35 cellular contexts compared by ENCODE assay signal in genomic region chr7:154579711-154580110, GRCh38.
A peak's percentile ranks its signal among the peaks of the same experiment; 100 is the strongest.
DNase-seq lines count a peak whose midpoint lies in the region; ATAC-seq and TF ChIP-seq lines count a peak whose summit lies in the region.
"Had no signal": no experiment of that assay in that cellular context is flagged by ENCODE, and none has a peak within 500 bp of the region (broad histone marks: within the 10 kb centered on the region; RNA-seq: fewer than 3 reads in every experiment).

No MANE protein-coding gene starts in this region.

- no peaks in the 10 kb centered on the region for H3K27me3 ChIP-seq in IMR-90 (ENCODE audit: control insufficient read depth, insufficient read depth, low read length)
- H3K27me3 ChIP-seq in esophagus muscularis mucosa: no peaks in the 10 kb centered on the region
- no peaks in the 10 kb centered on the region for H3K27me3 ChIP-seq in lung (ENCODE audit: control insufficient read depth, insufficient read depth)
- no peaks in the 10 kb centered on the region for H3K27me3 ChIP-seq in hepatocyte
- H3K27me3 ChIP-seq: BE2C; BLaER1; BLaER1 treated with 17β-estradiol and CSF1 and Interleukin-3, amounts not matched to agents 10 nM and 100 nM had no signal

- no peaks in the 10 kb centered on the region for H3K9me2 ChIP-seq in hepatocyte (replicated peaks; ENCODE audit: insufficient read depth)

- H3K36me3 ChIP-seq in IMR-90 (ENCODE audit: control insufficient read depth, insufficient read depth, low read length) (no peaks in the 10 kb centered on the region), esophagus muscularis mucosa (no peaks in the 10 kb centered on the region), lung (ENCODE audit: control insufficient read depth in 2 of 2, insufficient read depth in 2 of 2, low read length in 2 of 2) (no peaks in the 10 kb centered on the region), hepatocyte (replicated peaks; ENCODE audit: insufficient read depth, low read depth) (no peaks in the 10 kb centered on the region)
- H3K36me3 ChIP-seq: BE2C; BLaER1; BLaER1 treated with 17β-estradiol and CSF1 and Interleukin-3, amounts not matched to agents 10 nM and 100 nM had no signal

- H2AK5ac ChIP-seq in IMR-90 (ENCODE audit: low read depth, low read length): no peak overlapping the region

- H2AK9ac ChIP-seq in IMR-90 (replicated peaks; ENCODE audit: low read depth, low read length, poor library complexity): no peak overlapping the region

- H3K23ac ChIP-seq in IMR-90 (ENCODE audit: low read depth, low read length): no peak overlapping the region

- TF ChIP-seq CTCF in IMR-90 (conservative IDR thresholded peaks at IDR 0.05; ENCODE audit: low read depth, low read length) (no peak), esophagus muscularis mucosa (IDR thresholded peaks at IDR 0.05) (no peak), lung (IDR thresholded peaks at IDR 0.05; ENCODE audit: control extremely low read depth, extremely low read depth) (no peak), hepatocyte (IDR thresholded peaks at IDR 0.05; ENCODE audit: poor library complexity) (no peak)

- no peaks in the 10 kb centered on the region for H3K79me2 ChIP-seq in hepatocyte

- H2BK20ac ChIP-seq in IMR-90 (ENCODE audit: low read depth, low read length): no peak overlapping the region

- BruUV-seq in IMR-90 (replicated peaks; lab: Mats Ljungman, UMichigan): no TSS peak

- no peak for ATAC-seq in IMR-90 (ENCODE audit: low read depth)
- ATAC-seq in lung (ENCODE audit: insufficient read depth, low FRiP score): no peak
- ATAC-seq: A549; CD8-positive, alpha-beta T cell had no signal

- POLR2A ChIA-PET in IMR-90 (lab: Charles Lee; ENCODE audit: unreplicated experiment): no interaction called here

- no peak overlapping the region for H3K14ac ChIP-seq in IMR-90 (replicated peaks; ENCODE audit: low read depth, low read length)

- no peak overlapping the region for H2BK120ac ChIP-seq in IMR-90 (ENCODE audit: low read depth, low read length)

- no peak overlapping the region for H4K8ac ChIP-seq in IMR-90 (ENCODE audit: low read depth in 2 of 2, low read length in 2 of 2)

- no peak for TF ChIP-seq EP300 in esophagus muscularis mucosa (IDR thresholded peaks at IDR 0.05)

- CTCF ChIA-PET in IMR-90 (lab: Yijun Ruan, JAX): no interaction called here

- no peaks in the 10 kb centered on the region for H3K79me1 ChIP-seq in IMR-90 (ENCODE audit: low read depth in 1 of 2, low read length in 2 of 2)

- H3K56ac ChIP-seq in IMR-90 (ENCODE audit: extremely low read depth, insufficient read depth, low read length): no peak overlapping the region

- no peaks in the 10 kb centered on the region for H3K9me3 Mint-ChIP-seq in activated CD4-positive, alpha-beta T cell treated with anti-CD3 and anti-CD28 coated beads, Interleukin-2, amount 10 ng/mL, durations not matched to agents 24 days and 14 days
- H3K9me3 Mint-ChIP-seq: CD8-positive, alpha-beta T cell had no signal

- intact Hi-C loops in activated CD4-positive, alpha-beta T cell treated with anti-CD3 and anti-CD28 coated beads, Interleukin-2, amount 10 ng/mL, durations not matched to agents 24 days and 14 days (cut with micrococcal nuclease): no loop called here
- intact Hi-C loops in IMR-90 (cut with micrococcal nuclease): no loop called here
- intact Hi-C loops in esophagus muscularis mucosa (cut with DNase I): no loop called here

- H2AFZ ChIP-seq in IMR-90 (replicated peaks; ENCODE audit: low read length, poor library complexity) (no peak overlapping the region), hepatocyte (no peak overlapping the region)

- H4K20me1 ChIP-seq in IMR-90 (ENCODE audit: insufficient read depth, low read length): no peaks in the 10 kb centered on the region
- no peaks in the 10 kb centered on the region for H4K20me1 ChIP-seq in hepatocyte (ENCODE audit: insufficient read depth, poor library complexity, severe bottlenecking)
- H4K20me1 ChIP-seq: BLaER1; BLaER1 treated with 17β-estradiol and CSF1 and Interleukin-3, amounts not matched to agents 10 nM and 100 nM had no signal

- H3K4me1 Mint-ChIP-seq in activated CD4-positive, alpha-beta T cell treated with anti-CD3 and anti-CD28 coated beads, Interleukin-2, amount 10 ng/mL, durations not matched to agents 24 days and 14 days: no peaks in the 10 kb centered on the region
- H3K4me1 Mint-ChIP-seq: B cell; CD14-positive monocyte; CD4-positive, alpha-beta memory T cell; CD4-positive, CD25-positive, alpha-beta regulatory T cell; CD8-positive, alpha-beta memory T cell had no signal

- H4K5ac ChIP-seq in IMR-90 (ENCODE audit: low read depth, low read length): no peak overlapping the region

- H3K9me1 ChIP-seq in IMR-90 (ENCODE audit: insufficient read depth, low read length): no peaks in the 10 kb centered on the region

- peak overlapping the region; percentile 42 for H2BK5ac ChIP-seq in IMR-90 (ENCODE audit: low read depth, low read length, poor library complexity, severe bottlenecking)

- H3K27ac Mint-ChIP-seq in activated CD4-positive, alpha-beta T cell treated with anti-CD3 and anti-CD28 coated beads, Interleukin-2, amount 10 ng/mL, durations not matched to agents 24 days and 14 days: no peak overlapping the region
- H3K27ac Mint-ChIP-seq: B cell; CD14-positive monocyte; CD4-positive, alpha-beta T cell; CD4-positive, CD25-positive, alpha-beta regulatory T cell; CD8-positive, alpha-beta memory T cell; CD8-positive, alpha-beta T cell had no signal

- no peak for TF ChIP-seq RAD21 in IMR-90 (IDR thresholded peaks at IDR 0.05; ENCODE audit: low read length)

- no peak overlapping the region for H2BK15ac ChIP-seq in IMR-90 (ENCODE audit: low read depth, low read length)

- no peak overlapping the region for H4K91ac ChIP-seq in IMR-90 (ENCODE audit: insufficient read depth, low read depth, low read length)

- H3K4ac ChIP-seq in IMR-90 (ENCODE audit: low read depth, low read length): no peak overlapping the region

- H3K9ac ChIP-seq in IMR-90 (ENCODE audit: low read depth, low read length): no peak overlapping the region
- H3K9ac ChIP-seq: BLaER1; BLaER1 treated with 17β-estradiol and CSF1 and Interleukin-3, amounts not matched to agents 10 nM and 100 nM had no signal

- H3K27ac ChIP-seq in IMR-90 (ENCODE audit: insufficient read depth, low read length) (no peak overlapping the region), esophagus muscularis mucosa (replicated peaks in 1 of 4) (no peak overlapping the region), lung (ENCODE audit: low read depth in 1 of 2, low read length in 1 of 2) (no peak overlapping the region), hepatocyte (no peak overlapping the region)
- H3K27ac ChIP-seq: 22Rv1; A549; BLaER1; BLaER1 treated with 17β-estradiol and CSF1 and Interleukin-3, amounts not matched to agents 10 nM and 100 nM; C4-2B had no signal

- H3K4me2 ChIP-seq in IMR-90 (ENCODE audit: low read depth, low read length) (no peak overlapping the region), hepatocyte (no peak overlapping the region)
- H3K4me2 ChIP-seq: A549; BLaER1; BLaER1 treated with 17β-estradiol and CSF1 and Interleukin-3, amounts not matched to agents 10 nM and 100 nM had no signal

- no peak overlapping the region for H3K18ac ChIP-seq in IMR-90 (ENCODE audit: low read depth, low read length)

- in situ Hi-C loops in IMR-90 (cut with MboI; ENCODE audit: low sequenced_read_pairs): no loop called here

- H3K4me1 ChIP-seq in IMR-90 (ENCODE audit: control insufficient read depth, insufficient read depth, low read length) (no peaks in the 10 kb centered on the region), esophagus muscularis mucosa (peaks cover 0 to 10% (median 7%) of the 10 kb centered on the region in 4 donors), lung (ENCODE audit: control insufficient read depth in 2 of 2, insufficient read depth in 2 of 2, low read length in 2 of 2) (peaks cover 0 to 2% of the 10 kb centered on the region in 2 donors), hepatocyte (ENCODE audit: insufficient read depth) (no peaks in the 10 kb centered on the region)
- H3K4me1 ChIP-seq: A549; BLaER1; BLaER1 treated with 17β-estradiol and CSF1 and Interleukin-3, amounts not matched to agents 10 nM and 100 nM; Caco-2 had no signal

- H3K4me3 Mint-ChIP-seq in activated CD4-positive, alpha-beta T cell treated with anti-CD3 and anti-CD28 coated beads, Interleukin-2, amount 10 ng/mL, durations not matched to agents 24 days and 14 days: no peak overlapping the region
- H3K4me3 Mint-ChIP-seq: B cell; CD14-positive monocyte; CD4-positive, alpha-beta memory T cell; CD4-positive, alpha-beta T cell; CD4-positive, CD25-positive, alpha-beta regulatory T cell; CD8-positive, alpha-beta memory T cell; CD8-positive, alpha-beta T cell had no signal

- H3K4me3 ChIP-seq in IMR-90 (ENCODE audit: insufficient read depth, low read depth, low read length): no peak overlapping the region
- no peak overlapping the region for H3K4me3 ChIP-seq in esophagus muscularis mucosa
- no peak overlapping the region for H3K4me3 ChIP-seq in lung
- H3K4me3 ChIP-seq in hepatocyte: no peak overlapping the region
- H3K4me3 ChIP-seq: A549; BLaER1; BLaER1 treated with 17β-estradiol and CSF1 and Interleukin-3, amounts not matched to agents 10 nM and 100 nM had no signal

- H3K9me3 ChIP-seq in IMR-90 (ENCODE audit: control insufficient read depth, insufficient read depth, low read length): peaks cover 65% of the 10 kb centered on the region
- H3K9me3 ChIP-seq in esophagus muscularis mucosa: no peaks in the 10 kb centered on the region
- peaks cover 0 to 4% of the 10 kb centered on the region in 2 donors for H3K9me3 ChIP-seq in lung (ENCODE audit: control insufficient read depth in 2 of 2, insufficient read depth in 1 of 2, low read length in 1 of 2)
- H3K9me3 ChIP-seq in hepatocyte (ENCODE audit: low read depth): no peaks in the 10 kb centered on the region
- H3K9me3 ChIP-seq: A549, BE2C, BLaER1, Caco-2 had no signal

- peak; percentile 36 for DNase-seq in activated CD4-positive, alpha-beta T cell treated with anti-CD3 and anti-CD28 coated beads, Interleukin-2, amount 10 ng/mL, durations not matched to agents 24 days and 14 days
- no peak for DNase-seq in activated CD4-positive, alpha-beta T cell treated with anti-CD3 and anti-CD28 coated beads for 48 hours
- DNase-seq in IMR-90 (no peak), esophagus muscularis mucosa (ENCODE audit: extremely low spot score) (peak; percentile 90), lung (ENCODE audit: low spot score) (peak; percentile 21), D341Med (ENCODE audit: low spot score) (no peak), HK-2 (ENCODE audit: unreplicated experiment) (no peak), hepatocyte (ENCODE audit: low spot score) (no peak)
- DNase-seq: 8988T; ACHN; AML-193; BE2C; C1 segment of cervical spinal cord; Caco-2; Calu3; CD4-positive, alpha-beta memory T cell; CD4-positive, alpha-beta T cell; CD4-positive, CD25-positive, alpha-beta regulatory T cell; CD8-positive, alpha-beta memory T cell; CD8-positive, alpha-beta T cell; COR-L47; DMS 273 treated with DMSO at 0.1 percent for 48 hours; DMS153; DMS53; DMS79; DMS79 treated with DMSO at 0.1 percent for 48 hours; DND-41; EL had no signal

- no peaks in the 10 kb centered on the region for H3K27me3 Mint-ChIP-seq in activated CD4-positive, alpha-beta T cell treated with anti-CD3 and anti-CD28 coated beads, Interleukin-2, amount 10 ng/mL, durations not matched to agents 24 days and 14 days
- H3K27me3 Mint-ChIP-seq: B cell; CD4-positive, alpha-beta memory T cell; CD4-positive, alpha-beta T cell; CD4-positive, CD25-positive, alpha-beta regulatory T cell had no signal

- dilution Hi-C loops in IMR-90 (cut with HindIII; ENCODE audit: low sequenced_read_pairs, unreplicated experiment): no loop called here

- WGBS in IMR-90 (ENCODE audit: extremely low coverage in 2 of 2, insufficient read length in 1 of 2), 2 experiments: no CpG with 5 or more reads among the region's 9 CpGs
- 89% methylated on average over 9 of the region's 9 CpGs for WGBS in esophagus muscularis mucosa
- 85 to 92% methylated on average over 9 of the region's 9 CpGs for WGBS in lung, 2 donors
- WGBS in hepatocyte (ENCODE audit: low lambda C conversion rate, missing lambda C conversion rate): 88% methylated on average over 9 of the region's 9 CpGs

- H3K36me3 Mint-ChIP-seq in activated CD4-positive, alpha-beta T cell treated with anti-CD3 and anti-CD28 coated beads, Interleukin-2, amount 10 ng/mL, durations not matched to agents 24 days and 14 days (ENCODE audit: low read depth): no peaks in the 10 kb centered on the region
- H3K36me3 Mint-ChIP-seq: CD14-positive monocyte; CD4-positive, alpha-beta memory T cell; CD4-positive, CD25-positive, alpha-beta regulatory T cell; CD8-positive, alpha-beta memory T cell; CD8-positive, alpha-beta T cell had no signal

- no peak for TF ChIP-seq POLR2A in IMR-90 (IDR thresholded peaks at IDR 0.05; ENCODE audit: low read depth, low read length)
- TF ChIP-seq POLR2A in esophagus muscularis mucosa (IDR thresholded peaks at IDR 0.05; ENCODE audit: low read depth): no peak

Comparison
In these comparisons a context has a peak if more than half of its experiments do, and no peak if none do; other contexts are left out.
1. DNase-seq: peak in activated CD4-positive, alpha-beta T cell treated with anti-CD3 and anti-CD28 coated beads, Interleukin-2, amount 10 ng/mL, durations not matched to agents 24 days and 14 days (single experiment), esophagus muscularis mucosa (single experiment) and lung (single experiment); none in activated CD4-positive, alpha-beta T cell treated with anti-CD3 and anti-CD28 coated beads for 48 hours (single experiment), IMR-90 (single experiment), D341Med (single experiment), HK-2 (single experiment) and hepatocyte (single experiment).